In genomic region chr3:81492048-81492447, GRCh38 we compare ENCODE assay signal across 18 cellular contexts.
A peak's percentile ranks its signal among the peaks of the same experiment; 100 is the strongest.
DNase-seq lines count a peak whose midpoint lies in the region; TF ChIP-seq lines count a peak whose summit lies in the region.
"Had no signal": no experiment of that assay in that cellular context is flagged by ENCODE, and none has a peak within 500 bp of the region (broad histone marks: within the 10 kb centered on the region; RNA-seq: fewer than 3 reads in every experiment).

No MANE protein-coding gene starts in this region.

- DNase-seq in AG09309 (ENCODE audit: low read depth) (peak; percentile 52), LHCN-M2 (ENCODE audit: low read depth) (peak; percentile 20), fibroblast of mammary gland (ENCODE audit: low read depth) (peak; percentile 82), osteoblast (ENCODE audit: insufficient read length, low spot score, missing footprints) (peak; percentile 61), ecto neural progenitor cell (ENCODE audit: low spot score) (no peak), SW480 (ENCODE audit: low spot score) (no peak), HuH-7.5 (ENCODE audit: low spot score) (no peak), AML-193 (lab: John Stamatoyannopoulos, UW) (no peak)
- DNase-seq: activated naive CD4-positive, alpha-beta T cell; central memory CD4-positive, alpha-beta T cell; H7; midbrain; NCI-H2029 treated with DMSO at 0.1 percent for 48 hours; NCI-H82; ovary; uterus had no signal

- no peak overlapping the region for H2AFZ ChIP-seq in osteoblast (ENCODE audit: low read length)

- peaks cover 17% of the 10 kb centered on the region for H3K4me1 ChIP-seq in osteoblast (ENCODE audit: insufficient read depth, low read length)
- H3K4me1 ChIP-seq: uterus had no signal

- H4K20me1 ChIP-seq in osteoblast (ENCODE audit: insufficient read depth, low read length) = no peaks in the 10 kb centered on the region

- no peak for TF ChIP-seq CTCF in AG09309 (IDR thresholded peaks at IDR 0.05; ENCODE audit: control insufficient read depth, insufficient read depth, low read depth, low read length, missing control alignments)
- TF ChIP-seq CTCF in fibroblast of mammary gland (conservative IDR thresholded peaks at IDR 0.05; ENCODE audit: control insufficient read depth, insufficient read depth, low read depth, low read length) = no peak
- no peak for TF ChIP-seq CTCF in osteoblast (IDR thresholded peaks at IDR 0.05; ENCODE audit: extremely low read depth, low read depth, low read length)

- H3K9me3 ChIP-seq in osteoblast (ENCODE audit: low read depth, low read length) = no peaks in the 10 kb centered on the region
- H3K9me3 ChIP-seq: ovary, uterus had no signal

- H3K36me3 ChIP-seq in osteoblast (ENCODE audit: insufficient read depth, low read length) = no peaks in the 10 kb centered on the region
- H3K36me3 ChIP-seq: ovary, uterus had no signal

- H3K27ac ChIP-seq in osteoblast (ENCODE audit: low read depth, low read length) = peak overlapping the region; percentile 93
- H3K27ac ChIP-seq: C4-2B, epithelial cell of prostate, uterus had no signal

- H3K79me2 ChIP-seq in osteoblast (ENCODE audit: insufficient read depth, low read length) = no peaks in the 10 kb centered on the region

- H3K4me3 ChIP-seq in AG09309 (ENCODE audit: control insufficient read depth, low read depth, low read length) = no peak overlapping the region
- no peak overlapping the region for H3K4me3 ChIP-seq in fibroblast of mammary gland (ENCODE audit: control insufficient read depth, low read depth, low read length)
- peak overlapping the region; percentile 21 for H3K4me3 ChIP-seq in osteoblast (ENCODE audit: insufficient read depth, low read length)
- H3K4me3 ChIP-seq: ovary, uterus had no signal

- no peaks in the 10 kb centered on the region for H3K27me3 ChIP-seq in osteoblast (ENCODE audit: insufficient read depth, low read length)
- H3K27me3 ChIP-seq: ovary, uterus had no signal

- H3K4me2 ChIP-seq in osteoblast (ENCODE audit: insufficient read depth, low read length) = peak overlapping the region; percentile 67

Comparison
In these comparisons a context has a peak if more than half of its experiments do, and no peak if none do; other contexts are left out.
1. DNase-seq: peak in AG09309 (single experiment), LHCN-M2 (single experiment), fibroblast of mammary gland (single experiment) and osteoblast (single experiment); none in ecto neural progenitor cell (single experiment), SW480 (single experiment), HuH-7.5 (single experiment) and AML-193 (0 of 2).